ENCODE assay signal across 8 cellular contexts in the genomic region with DNA sequence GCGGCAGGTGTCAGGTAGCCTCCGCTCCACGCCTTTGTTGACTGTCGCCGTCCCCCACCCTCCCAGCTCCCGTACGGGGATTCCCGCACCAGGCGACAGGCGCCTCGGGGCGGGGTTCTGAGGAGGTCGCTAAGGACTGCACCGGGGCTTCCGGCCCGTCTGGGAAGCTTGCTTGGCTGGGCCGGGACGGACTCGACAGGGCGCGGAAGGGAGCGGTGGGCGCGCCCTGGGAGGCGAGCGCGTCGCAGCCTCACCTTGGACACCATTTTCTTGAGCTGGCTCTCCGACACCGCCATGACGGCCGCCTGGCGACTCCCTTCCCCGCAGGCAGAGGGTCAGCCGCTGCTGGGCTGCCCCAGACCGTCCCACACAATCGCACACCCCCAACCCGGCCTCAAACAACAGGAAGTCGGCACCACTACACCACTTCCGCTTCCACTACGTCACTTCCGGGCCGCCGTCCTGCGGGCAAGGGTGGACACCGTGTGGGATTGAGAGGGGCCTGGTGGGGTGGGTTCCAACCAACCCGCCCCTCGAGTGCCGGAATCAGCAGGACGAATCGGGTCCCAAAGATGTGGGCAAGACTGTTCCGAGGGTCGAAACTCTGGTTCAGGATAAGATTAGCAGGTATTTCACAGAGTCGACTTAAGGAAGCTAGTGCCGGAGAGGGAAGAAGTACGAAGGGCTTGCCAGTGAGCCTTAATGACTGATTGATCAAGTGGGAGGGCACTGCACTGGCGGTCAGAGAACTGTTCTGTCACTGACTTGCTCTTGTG. TPM values are rescaled to one million over a fixed set of nuclear protein-coding genes. Genes with fewer than 3 reads are reported as not detected.
A peak's percentile ranks its signal among the peaks of the same experiment; 100 is the strongest.
DNase-seq lines count a peak whose midpoint lies in the region; ATAC-seq, FAIRE-seq and TF ChIP-seq lines count a peak whose summit lies in the region.

A gene with protein sequence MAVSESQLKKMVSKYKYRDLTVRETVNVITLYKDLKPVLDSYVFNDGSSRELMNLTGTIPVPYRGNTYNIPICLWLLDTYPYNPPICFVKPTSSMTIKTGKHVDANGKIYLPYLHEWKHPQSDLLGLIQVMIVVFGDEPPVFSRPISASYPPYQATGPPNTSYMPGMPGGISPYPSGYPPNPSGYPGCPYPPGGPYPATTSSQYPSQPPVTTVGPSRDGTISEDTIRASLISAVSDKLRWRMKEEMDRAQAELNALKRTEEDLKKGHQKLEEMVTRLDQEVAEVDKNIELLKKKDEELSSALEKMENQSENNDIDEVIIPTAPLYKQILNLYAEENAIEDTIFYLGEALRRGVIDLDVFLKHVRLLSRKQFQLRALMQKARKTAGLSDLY (minus strand): TSS at position 422 of the 776 bp plus-strand sequence. CDS start 126 bp downstream, at position 296.

- ATAC-seq in HG02798 (IDR thresholded peaks at IDR 0.05; ENCODE audit: poor library complexity, unreplicated experiment) = peak; percentile 96
- ATAC-seq in Right ventricle myocardium inferior = peak; percentile 99

- H3K9me3 ChIP-seq in ovary (no peaks in the 10 kb centered on the region), thymus (ENCODE audit: control insufficient read depth) (peaks cover 2% of the 10 kb centered on the region)

- H3K27ac ChIP-seq in ovary (peak within 1 kb of the TSS; percentile 77 to 91), thymus (ENCODE audit: low read depth) (peak within 1 kb of the TSS; percentile 98)

- H3K4me3 ChIP-seq in ovary (peak within 1 kb of the TSS; percentile 94), thymus (ENCODE audit: low read length) (peak within 1 kb of the TSS; percentile 67)

- TF ChIP-seq EP300 in ovary (IDR thresholded peaks at IDR 0.05) = peak; percentile 19

- peak; percentile 99 for FAIRE-seq in GM12891 (lab: Jason Lieb, UNC)

- intact Hi-C loops in Right ventricle myocardium inferior (cut with DNase I) = loop anchor here (2.0 to 5.0 kb wide), 4 partner anchors 108 to 204 kb away; a partner anchor contains a TSS
- intact Hi-C loops in ovary (cut with DNase I) = loop anchor here in 2 of 4 donors (10.0 kb wide), 2 partner anchors 142 to 198 kb away; a partner anchor contains a TSS

- TF ChIP-seq POLR2A in GM12891 (IDR thresholded peaks at IDR 0.05; ENCODE audit: low read depth, low read length) (peak; percentile 96), ovary (IDR thresholded peaks at IDR 0.05) (peak; percentile 82)

- H3K36me3 ChIP-seq in ovary = no peaks in the 10 kb centered on the region
- peaks cover 6% of the 10 kb centered on the region for H3K36me3 ChIP-seq in thymus (ENCODE audit: control insufficient read depth, insufficient read depth)

- H3K4me1 ChIP-seq in ovary (ENCODE audit: insufficient read depth) (peaks cover 7% of the 10 kb centered on the region), thymus (ENCODE audit: control insufficient read depth, insufficient read depth, low read length) (peaks cover 6% of the 10 kb centered on the region)

- 0 to 1% (median 1%) methylated on average over 54 to 57 of the region's 57 CpGs for WGBS in ovary, 3 donors
- under 1% methylated on average over 57 of the region's 57 CpGs for WGBS in thymus

- peak; percentile 82 for DNase-seq in GM12891 (ENCODE audit: insufficient read length, low spot score)
- DNase-seq in NCI-H1417 treated with DMSO at 0.1 percent for 48 hours (lab: John Stamatoyannopoulos, UW) = peak; percentile 61
- peak; percentile 86 to 92 for DNase-seq in SW 1271 (lab: John Stamatoyannopoulos, UW)
- DNase-seq in activated naive CD8-positive, alpha-beta T cell treated with anti-CD3 and anti-CD28 coated beads, Interleukin-2, amount 50 U/mL, for 16 hours (ENCODE audit: low read depth, low spot score) = peak; percentile 84
- DNase-seq in Right ventricle myocardium inferior (ENCODE audit: missing footprints) = peak; percentile 97
- DNase-seq in ovary = peak; percentile 91 to 96 (median 95)

- TF ChIP-seq CTCF in ovary (IDR thresholded peaks at IDR 0.05) = peak in 1 of 3 donors; percentile 27

- H3K27me3 ChIP-seq in ovary (no peaks in the 10 kb centered on the region), thymus (ENCODE audit: control insufficient read depth, insufficient read depth) (no peaks in the 10 kb centered on the region)

TF ChIP-seq in GM12891, 5 proteins besides CTCF, POLR2A, EP300 and RAD21:
- TF ChIP-seq TAF1 (IDR thresholded peaks at IDR 0.05; ENCODE audit: low read depth, low read length) (peak; percentile 82), POU2F2 (IDR thresholded peaks at IDR 0.05; ENCODE audit: low read depth, low read length) (peak; percentile 81), POLR2AphosphoS5 (IDR thresholded peaks at IDR 0.05; ENCODE audit: low read depth, low read length) (peak; percentile 96), PAX5 (IDR thresholded peaks at IDR 0.05; ENCODE audit: insufficient read depth, low read length, severe bottlenecking) (no peak), SPI1 (IDR thresholded peaks at IDR 0.05; ENCODE audit: low read depth, low read length) (peak; percentile 75)

RNA-seq across cellular contexts. Expression of the gene that starts here (rescaled TPM):
- polyA plus RNA-seq in GM12891 (2012; ENCODE audit: low read depth, missing spikeins) = 35.6 TPM
- total RNA-seq in Right ventricle myocardium inferior = 62.6 TPM
- 100 to 1,000 TPM in 1 of 7 donors, 10 to 100 TPM in 6; 36.2 to 105 (median 45.9) TPM for total RNA-seq in ovary
- polyA plus RNA-seq in ovary = 100 to 1,000 TPM in 1 of 2 donors, 10 to 100 TPM in 1; 52.0 to 129 TPM
- polyA plus RNA-seq in thymus = 54.2 TPM

Comparison
In these comparisons a context has a peak if more than half of its experiments do, and no peak if none do; other contexts are left out.
1. Peak in every context shown above with its lines: DNase-seq, ATAC-seq, H3K4me3 ChIP-seq and H3K27ac ChIP-seq.